ENCODE assay signal across 16 cellular contexts in genomic region chr15:41605566-41605965, GRCh38. TPM values are rescaled to one million over a fixed set of nuclear protein-coding genes. Genes with fewer than 3 reads are reported as not detected.
DNase-seq lines count a peak whose midpoint lies in the region; ATAC-seq and TF ChIP-seq lines count a peak whose summit lies in the region.
"Had no signal": no experiment of that assay in that cellular context is flagged by ENCODE, and none has a peak within 500 bp of the region (broad histone marks: within the 10 kb centered on the region; RNA-seq: fewer than 3 reads in every experiment).

No MANE protein-coding gene starts in this region.

- TF ChIP-seq EP300 in transverse colon (IDR thresholded peaks at IDR 0.05; ENCODE audit: low read depth), result no peak

- H3K4me3 Mint-ChIP-seq in T-helper 17 cell, result no peak overlapping the region
- H3K4me3 Mint-ChIP-seq: CD14-positive monocyte; CD8-positive, alpha-beta T cell had no signal

- no peaks in the 10 kb centered on the region for H3K27me3 ChIP-seq in transverse colon
- H3K27me3 ChIP-seq: BE2C had no signal

- intact Hi-C loops in transverse colon (cut with DNase I; ENCODE audit: low total_unique reads), result loop anchor here (5.0 kb wide), 1 partner anchor 207 kb away; no protein-coding TSS in a partner anchor

- H3K36me3 Mint-ChIP-seq in T-helper 17 cell (ENCODE audit: low read depth), result peaks cover 4% of the 10 kb centered on the region
- H3K36me3 Mint-ChIP-seq: CD14-positive monocyte; CD8-positive, alpha-beta T cell had no signal

- DNase-seq in AG20443 (ENCODE audit: low spot score) (peak; percentile 20), ELF-1 (ENCODE audit: low read depth, low spot score) (peak; percentile 29), T-helper 17 cell (no peak), mesenteric fat pad (ENCODE audit: low spot score) (peak; percentile 51), transverse colon (no peak)
- no peak for DNase-seq in activated CD4-positive, CD25-positive, alpha-beta regulatory T cell (lab: John Stamatoyannopoulos, UW)
- DNase-seq: ACHN; BE2C; CD8-positive, alpha-beta T cell; COR-L47; DMS53 had no signal

- H3K27ac ChIP-seq in transverse colon, result no peak overlapping the region
- H3K27ac ChIP-seq: KMS-11 had no signal

- H3K4me1 ChIP-seq in transverse colon, result peaks cover 0 to 8% (median 7%) of the 10 kb centered on the region in 4 donors

- no peak overlapping the region for H3K4me3 ChIP-seq in transverse colon
- H3K4me3 ChIP-seq: HAP-1 had no signal

- no peak for TF ChIP-seq CTCF in transverse colon (IDR thresholded peaks at IDR 0.05)

- TF ChIP-seq POLR2A in transverse colon (IDR thresholded peaks at IDR 0.05), result no peak

- H3K27me3 Mint-ChIP-seq in T-helper 17 cell, result peaks cover 45% of the 10 kb centered on the region

- no peaks in the 10 kb centered on the region for H3K9me3 ChIP-seq in T-helper 17 cell (ENCODE audit: control insufficient read depth, low read length, poor library complexity, severe bottlenecking)
- H3K9me3 ChIP-seq in transverse colon, result no peaks in the 10 kb centered on the region
- H3K9me3 ChIP-seq: BE2C, HAP-1 had no signal

- H3K27ac Mint-ChIP-seq in T-helper 17 cell, result peak overlapping the region; percentile 79
- H3K27ac Mint-ChIP-seq: CD8-positive, alpha-beta T cell had no signal

- peaks cover 16% of the 10 kb centered on the region for H3K4me1 Mint-ChIP-seq in T-helper 17 cell

- no peaks in the 10 kb centered on the region for H3K36me3 ChIP-seq in transverse colon
- H3K36me3 ChIP-seq: BE2C, HAP-1 had no signal

- ATAC-seq in T-helper 17 cell (no peak), HG03025 (IDR thresholded peaks at IDR 0.05; ENCODE audit: low FRiP score, unreplicated experiment) (no peak), HG02759 (IDR thresholded peaks at IDR 0.05; ENCODE audit: unreplicated experiment) (no peak)
- ATAC-seq: CD8-positive, alpha-beta T cell had no signal

- WGBS in transverse colon (ENCODE audit: low coverage in 1 of 2), 2 donors, result 74 to 82% methylated on average over 1 to 3 of the region's 3 CpGs

- in situ Hi-C loops in transverse colon (cut with MboI; ENCODE audit: low pct_ligation_motif_present in 1 of 4, low pct_unique_long_range_greater_than_20kb in 1 of 4, low sequenced_read_pairs in 3 of 4), result loop anchor here in 2 of 4 donors (25.0 kb wide), 1 partner anchor 207 kb away; no protein-coding TSS in a partner anchor

RNA-seq across cellular contexts. Expression of gene TYRO3, which starts 46.6 kb away (rescaled TPM):
- total RNA-seq in T-helper 17 cell (under 1 TPM; 0.75 to 0.89 TPM), mesenteric fat pad (63.4 TPM), transverse colon (1 to 10 TPM in 1 of 4 donors, under 1 TPM in 2, not detected in 1; 0.60 to 1.6 (median 0.82) TPM)

RNA-seq across cellular contexts. Expression of gene MGA, which starts 54.6 kb away (rescaled TPM):
- total RNA-seq in T-helper 17 cell, result 10 to 100 TPM; 42.6 to 46.6 TPM
- total RNA-seq in mesenteric fat pad, result 32.9 TPM
- total RNA-seq in transverse colon, result 10 to 100 TPM; 12.3 to 33.2 (median 27.6) TPM

Comparison
In these comparisons a context has a peak if more than half of its experiments do, and no peak if none do; other contexts are left out.
1. DNase-seq: peak in AG20443 (single experiment), ELF-1 (single experiment) and mesenteric fat pad (single experiment); none in T-helper 17 cell (0 of 3), transverse colon (single experiment) and activated CD4-positive, CD25-positive, alpha-beta regulatory T cell (0 of 4).
2. RNA of gene TYRO3, which starts 46.6 kb away (total RNA-seq): 63.4 TPM in mesenteric fat pad (single experiment); 0.75 to 0.89 TPM in T-helper 17 cell and 0.60 to 1.6 TPM in transverse colon; every median in the first group is over 10 times any median in the second.